In genomic region chr4:26861434-26862186, GRCh38 we compare ENCODE assay signal across 8 cellular contexts. TPM values are rescaled to one million over a fixed set of nuclear protein-coding genes. Genes with fewer than 3 reads are reported as not detected.
DNase-seq lines count a peak whose midpoint lies in the region; ATAC-seq and TF ChIP-seq lines count a peak whose summit lies in the region.

No MANE protein-coding gene starts in this region.

- no peaks in the 10 kb centered on the region for H3K9me3 Mint-ChIP-seq in WTC11

- POLR2A ChIA-PET in WTC11 (lab: Charles Lee), result interaction anchor here (0.6 to 1.0 kb wide), 4 partner anchors 12 to 832 kb away, joined by 3 to 7 read pairs (median 5); no protein-coding TSS in a partner anchor

- ATAC-seq in GM18517 (IDR thresholded peaks at IDR 0.05; ENCODE audit: unreplicated experiment) (peak; percentile 37), HG02938 (IDR thresholded peaks at IDR 0.05; ENCODE audit: unreplicated experiment) (peak; percentile 43), WTC11 (peak; percentile 12)

- H3K27ac ChIP-seq in caudate nucleus (ENCODE audit: low read depth, low read length), result peak overlapping the region; percentile 79

- DNase-seq in NCI-H1930 (lab: John Stamatoyannopoulos, UW) (peak; percentile 5 to 29), WTC11 (ENCODE audit: low spot score) (peak; percentile 70), caudate nucleus (lab: John Stamatoyannopoulos, UW) (peak in 55 of 61 donors; percentile 10 to 76 (median 52)), kidney epithelial cell (ENCODE audit: low read depth) (no peak), NCI-H2196 (lab: John Stamatoyannopoulos, UW; ENCODE audit: unreplicated experiment) (no peak)
- peak; percentile 64 to 65 for DNase-seq in stimulated activated CD4-positive, alpha-beta T cell treated with anti-CD3 and anti-CD28 coated beads, Interleukin-1b, Interleukin-23, amount 100 ng/mL, for 4 hours (ENCODE audit: low read depth in 2 of 2)

- peaks cover 7% of the 10 kb centered on the region; the same call in 1 of the 2 replicates for H3K27me3 Mint-ChIP-seq in WTC11 (ENCODE audit: low read depth)

- no peaks in the 10 kb centered on the region for H3K27me3 ChIP-seq in kidney epithelial cell (ENCODE audit: control insufficient read depth, insufficient read depth, low read length)

- peak overlapping the region; percentile 81 for H3K27ac Mint-ChIP-seq in WTC11

- H3K4me1 Mint-ChIP-seq in WTC11, result peaks cover 67% of the 10 kb centered on the region

- TF ChIP-seq CTCF in WTC11 (IDR thresholded peaks at IDR 0.05), result no peak
- TF ChIP-seq CTCF in kidney epithelial cell (IDR thresholded peaks at IDR 0.05; ENCODE audit: insufficient read depth, low read length, poor library complexity, severe bottlenecking), result no peak

- H3K36me3 Mint-ChIP-seq in WTC11, result no peaks in the 10 kb centered on the region

- CTCF ChIA-PET in WTC11 (lab: Charles Lee), result interaction anchor here (0.9 to 1.7 kb wide), 5 partner anchors 73 to 536 kb away, joined by 3 to 9 read pairs (median 3); no protein-coding TSS in a partner anchor

- H3K4me3 Mint-ChIP-seq in WTC11, result peak overlapping the region; percentile 94

- H3K4me3 ChIP-seq in kidney epithelial cell (ENCODE audit: low read depth, low read length), result peak overlapping the region; percentile 62

- no peaks in the 10 kb centered on the region for H3K36me3 ChIP-seq in kidney epithelial cell (ENCODE audit: control insufficient read depth, insufficient read depth, low read length)

TF ChIP-seq in WTC11, 78 proteins besides CTCF, POLR2A, EP300 and RAD21:
- TF ChIP-seq CREM (CRISPR knock-in tag; IDR thresholded peaks at IDR 0.05) (peak; percentile 44; the same call in 1 of the 2 replicates), TEAD4 (CRISPR knock-in tag; IDR thresholded peaks at IDR 0.05) (no peak)

RNA-seq across cellular contexts. Expression of gene STIM2, which starts 1.0 kb away (rescaled TPM):
- total RNA-seq in WTC11 (2021) (20.1 to 22.4 TPM (median 20.9 TPM) in 3 replicates), kidney epithelial cell (12.0 and 15.3 TPM in 2 replicates)

Comparison
In these comparisons a context has a peak if more than half of its experiments do, and no peak if none do; other contexts are left out.
1. DNase-seq: peak in NCI-H1930 (2 of 2), WTC11 (single experiment), caudate nucleus (55 of 61) and stimulated activated CD4-positive, alpha-beta T cell treated with anti-CD3 and anti-CD28 coated beads, Interleukin-1b, Interleukin-23, amount 100 ng/mL, for 4 hours (2 of 2); none in kidney epithelial cell (single experiment) and NCI-H2196 (single experiment).
2. Peak in every context shown above with its lines, with median percentiles within 50 percentile points of each other: ATAC-seq.